2 cellular contexts compared by ENCODE assay signal in genomic region chr3:111692593-111693552, GRCh38.
TF ChIP-seq lines count a peak whose summit lies in the region.

No MANE protein-coding gene starts in this region.

TF ChIP-seq in HEK293T, 16 proteins besides CTCF, POLR2A, EP300 and RAD21:
- no peak for TF ChIP-seq FOXK2 (IDR thresholded peaks at IDR 0.05)
- TF ChIP-seq PKNOX1 (IDR thresholded peaks at IDR 0.05): peak; percentile 55
- no peak for TF ChIP-seq BHLHE40 (IDR thresholded peaks at IDR 0.05; ENCODE audit: borderline replicate concordance)
- TF ChIP-seq ELF4 (IDR thresholded peaks at IDR 0.05): no peak
- TF ChIP-seq FOXA1 (IDR thresholded peaks at IDR 0.05): no peak
- TF ChIP-seq TARDBP (IDR thresholded peaks at IDR 0.05): no peak
- no peak for TF ChIP-seq LEF1 (IDR thresholded peaks at IDR 0.05; ENCODE audit: borderline replicate concordance)
TF ChIP-seq in HEK293T: peak in this region for 1.

TF ChIP-seq in IMR-90, 13 proteins besides CTCF, POLR2A, EP300 and RAD21:
- TF ChIP-seq BHLHE40 (IDR thresholded peaks at IDR 0.05; ENCODE audit: low read depth, low read length) (no peak), CHD1 (IDR thresholded peaks at IDR 0.05; ENCODE audit: low read depth, low read length) (no peak)
TF ChIP-seq in IMR-90: peak in this region for 0.
